In genomic region chr20:44447827-44448419, GRCh38 we compare ENCODE assay signal across 1 cellular context.
TF ChIP-seq lines count a peak whose summit lies in the region.

No MANE protein-coding gene starts in this region.

TF ChIP-seq in HepG2, 621 proteins besides CTCF, POLR2A, EP300 and RAD21 (continued from another document and continues in another):
- 0 out of 2 replicates have a peak, but pooled peaks have one; percentile 20 for TF ChIP-seq ARID4A (CRISPR knock-in tag; IDR thresholded peaks at IDR 0.05; ENCODE audit: borderline replicate concordance)
- TF ChIP-seq ZXDC (CRISPR knock-in tag; IDR thresholded peaks at IDR 0.05) = no peak
- 0 out of 2 replicates have a peak, but pooled peaks have one; percentile 29 for TF ChIP-seq ETV5 (CRISPR knock-in tag; IDR thresholded peaks at IDR 0.05; ENCODE audit: borderline replicate concordance)
- peak; percentile 57 for TF ChIP-seq HNF4A (CRISPR knock-in tag; IDR thresholded peaks at IDR 0.05)
- TF ChIP-seq SAP130 (CRISPR knock-in tag; IDR thresholded peaks at IDR 0.05; ENCODE audit: low read depth) = 0 out of 2 replicates have a peak, but pooled peaks have one; percentile 26
- no peak for TF ChIP-seq JUNB (CRISPR knock-in tag; IDR thresholded peaks at IDR 0.05; ENCODE audit: borderline replicate concordance)
- TF ChIP-seq TRAFD1 (CRISPR knock-in tag; IDR thresholded peaks at IDR 0.05; ENCODE audit: borderline replicate concordance) = 0 out of 2 replicates have a peak, but pooled peaks have one; percentile 45
- no peak for TF ChIP-seq HNRNPK (IDR thresholded peaks at IDR 0.05; ENCODE audit: low read depth, low read length, poor library complexity, severe bottlenecking)
- TF ChIP-seq NPAS2 (CRISPR knock-in tag; IDR thresholded peaks at IDR 0.05; ENCODE audit: borderline replicate concordance) = no peak
- no peak for TF ChIP-seq PREB (CRISPR knock-in tag; IDR thresholded peaks at IDR 0.05)
- no peak for TF ChIP-seq HNRNPH1 (optimal IDR thresholded peaks at IDR 0.05; ENCODE audit: low read depth, low read length)
- TF ChIP-seq WIZ (CRISPR knock-in tag; IDR thresholded peaks at IDR 0.05) = peak; percentile 85; the same call in 1 of the 2 replicates
- no peak for TF ChIP-seq ZBTB4 (CRISPR knock-in tag; IDR thresholded peaks at IDR 0.05; ENCODE audit: borderline replicate concordance)
- no peak for TF ChIP-seq POGZ (CRISPR knock-in tag; IDR thresholded peaks at IDR 0.05)
- no peak for TF ChIP-seq DMTF1 (CRISPR knock-in tag; IDR thresholded peaks at IDR 0.05)
- no peak for TF ChIP-seq MAFG (CRISPR knock-in tag; IDR thresholded peaks at IDR 0.05)
- no peak for TF ChIP-seq TFE3 (CRISPR knock-in tag; IDR thresholded peaks at IDR 0.05)
- no peak for TF ChIP-seq YEATS2 (CRISPR knock-in tag; IDR thresholded peaks at IDR 0.05; ENCODE audit: borderline replicate concordance)
- peak; percentile 70; the same call in 1 of the 2 replicates for TF ChIP-seq ZNF619 (CRISPR knock-in tag; IDR thresholded peaks at IDR 0.05)
- peak; percentile 26; the same call in 1 of the 2 replicates for TF ChIP-seq CSRNP2 (CRISPR knock-in tag; conservative IDR thresholded peaks at IDR 0.05; ENCODE audit: low read depth)
- no peak for TF ChIP-seq HOXD1 (CRISPR knock-in tag; IDR thresholded peaks at IDR 0.05)
- no peak for TF ChIP-seq ZBTB7A (CRISPR knock-in tag; IDR thresholded peaks at IDR 0.05)
- peak; percentile 17; the same call in 1 of the 2 replicates for TF ChIP-seq HOXA3 (CRISPR knock-in tag; IDR thresholded peaks at IDR 0.05)
- TF ChIP-seq ZNF878 (CRISPR knock-in tag; IDR thresholded peaks at IDR 0.05) = no peak
- no peak for TF ChIP-seq AKNA (CRISPR knock-in tag; IDR thresholded peaks at IDR 0.05; ENCODE audit: borderline replicate concordance)
- TF ChIP-seq ZNF713 (CRISPR knock-in tag; IDR thresholded peaks at IDR 0.05) = 0 out of 2 replicates have a peak, but pooled peaks have one; percentile 55
- TF ChIP-seq ZNF850 (CRISPR knock-in tag; conservative IDR thresholded peaks at IDR 0.05) = no peak
- no peak for TF ChIP-seq ZNF564 (CRISPR knock-in tag; IDR thresholded peaks at IDR 0.05)
- no peak for TF ChIP-seq GABPA (IDR thresholded peaks at IDR 0.05; ENCODE audit: low read depth, low read length)
- TF ChIP-seq GABPA (CRISPR knock-in tag; IDR thresholded peaks at IDR 0.05; ENCODE audit: low read depth) = no peak
- no peak for TF ChIP-seq ZNF510 (CRISPR knock-in tag; IDR thresholded peaks at IDR 0.05; ENCODE audit: low read depth)
